Comparison of ENCODE assay signal across 17 cellular contexts in genomic region chr13:49346460-49346859, GRCh38.
DNase-seq lines count a peak whose midpoint lies in the region; ATAC-seq and TF ChIP-seq lines count a peak whose summit lies in the region.
"Had no signal": no experiment of that assay in that cellular context is flagged by ENCODE, and none has a peak within 500 bp of the region (broad histone marks: within the 10 kb centered on the region; RNA-seq: fewer than 3 reads in every experiment).

No MANE protein-coding gene starts in this region.

- H3K27me3 Mint-ChIP-seq in CD4-positive, CD25-positive, alpha-beta regulatory T cell = no peaks in the 10 kb centered on the region
- no peaks in the 10 kb centered on the region for H3K27me3 Mint-ChIP-seq in osteocyte (ENCODE audit: unreplicated experiment)
- H3K27me3 Mint-ChIP-seq: CD4-positive, alpha-beta memory T cell had no signal

- H3K9me3 Mint-ChIP-seq in CD4-positive, CD25-positive, alpha-beta regulatory T cell = no peaks in the 10 kb centered on the region
- H3K9me3 Mint-ChIP-seq in osteocyte (ENCODE audit: unreplicated experiment) = no peaks in the 10 kb centered on the region
- H3K9me3 Mint-ChIP-seq: H9 had no signal

- H3K4me3 ChIP-seq in CD4-positive, CD25-positive, alpha-beta regulatory T cell (ENCODE audit: low read depth, low read length) = no peak overlapping the region
- H3K4me3 ChIP-seq in testis = no peak overlapping the region
- H3K4me3 ChIP-seq: GM12878 had no signal

- H3K36me3 ChIP-seq in CD4-positive, CD25-positive, alpha-beta regulatory T cell (ENCODE audit: control insufficient read depth, insufficient read depth, low read length) = no peaks in the 10 kb centered on the region
- H3K36me3 ChIP-seq in testis (ENCODE audit: low read depth, missing control alignments) = no peaks in the 10 kb centered on the region

- H3K36me3 Mint-ChIP-seq in CD4-positive, CD25-positive, alpha-beta regulatory T cell = peaks cover 27% of the 10 kb centered on the region
- H3K36me3 Mint-ChIP-seq in osteocyte (ENCODE audit: unreplicated experiment) = no peaks in the 10 kb centered on the region

- peaks cover 0 to 13% (median 6%) of the 10 kb centered on the region in 4 donors for H3K4me1 Mint-ChIP-seq in CD4-positive, CD25-positive, alpha-beta regulatory T cell
- peaks cover 10% of the 10 kb centered on the region for H3K4me1 Mint-ChIP-seq in osteocyte (ENCODE audit: unreplicated experiment)

- no peak overlapping the region for H3K4me3 Mint-ChIP-seq in CD4-positive, CD25-positive, alpha-beta regulatory T cell
- no peak overlapping the region for H3K4me3 Mint-ChIP-seq in osteocyte (ENCODE audit: unreplicated experiment)
- H3K4me3 Mint-ChIP-seq: CD4-positive, alpha-beta memory T cell; H9 had no signal

- no peaks in the 10 kb centered on the region for H3K9me3 ChIP-seq in CD4-positive, CD25-positive, alpha-beta regulatory T cell (ENCODE audit: control insufficient read depth in 2 of 2, low read length in 2 of 2)
- no peaks in the 10 kb centered on the region for H3K9me3 ChIP-seq in testis

- intact Hi-C loops in testis (cut with DNase I; ENCODE audit: low total_unique reads) (no loop called here), head of caudate nucleus (cut with DNase I) (no loop called here)

- no peak for TF ChIP-seq POLR2A in testis (IDR thresholded peaks at IDR 0.05)

- H3K27ac Mint-ChIP-seq in CD4-positive, CD25-positive, alpha-beta regulatory T cell = peak overlapping the region in 2 of 3 donors; percentile 17
- H3K27ac Mint-ChIP-seq in osteocyte (ENCODE audit: unreplicated experiment) = no peak overlapping the region
- H3K27ac Mint-ChIP-seq: CD4-positive, alpha-beta memory T cell; H9 had no signal

- no peak for ATAC-seq in CD4-positive, CD25-positive, alpha-beta regulatory T cell (ENCODE audit: low read depth in 2 of 2)
- ATAC-seq: GM12878 had no signal

- no peaks in the 10 kb centered on the region for H3K27me3 ChIP-seq in CD4-positive, CD25-positive, alpha-beta regulatory T cell (ENCODE audit: control insufficient read depth, insufficient read depth, low read length)
- no peaks in the 10 kb centered on the region for H3K27me3 ChIP-seq in testis

- 28 to 41% methylated on average over 5 of the region's 5 CpGs for WGBS in testis, 2 donors

- no peak for TF ChIP-seq CTCF in testis (IDR thresholded peaks at IDR 0.05)
- TF ChIP-seq CTCF in osteocyte (IDR thresholded peaks at IDR 0.05) = no peak

- no peak for DNase-seq in CD4-positive, CD25-positive, alpha-beta regulatory T cell
- DNase-seq in LHCN-M2 (ENCODE audit: low read depth) = peak; percentile 7
- DNase-seq in myocyte (ENCODE audit: low read depth) = peak; percentile 25
- peak; percentile 35 for DNase-seq in testis
- no peak for DNase-seq in head of caudate nucleus
- no peak for DNase-seq in NOMO-1 treated with DMSO at 0.1 percent for 48 hours (lab: John Stamatoyannopoulos, UW; ENCODE audit: unreplicated experiment)
- no peak for DNase-seq in osteocyte (ENCODE audit: extremely low spot score, unreplicated experiment)
- DNase-seq: ACHN; CD4-positive, alpha-beta memory T cell; DMS 273 treated with DMSO at 0.1 percent for 48 hours; DMS53; DND-41; EL; H9; IMR-90 had no signal

- H3K4me1 ChIP-seq in CD4-positive, CD25-positive, alpha-beta regulatory T cell (ENCODE audit: control insufficient read depth, insufficient read depth, low read length, poor library complexity, severe bottlenecking) = no peaks in the 10 kb centered on the region
- H3K4me1 ChIP-seq in testis = no peaks in the 10 kb centered on the region

- H3K27ac ChIP-seq in CD4-positive, CD25-positive, alpha-beta regulatory T cell (ENCODE audit: insufficient read depth, low read length, poor library complexity, severe bottlenecking) = no peak overlapping the region
- H3K27ac ChIP-seq in testis = peak overlapping the region; percentile 7 to 21
- H3K27ac ChIP-seq: C4-2B had no signal

Comparison
In these comparisons a context has a peak if more than half of its experiments do, and no peak if none do; other contexts are left out.
1. DNase-seq: peak in LHCN-M2 (single experiment), myocyte (single experiment) and testis (single experiment); none in CD4-positive, CD25-positive, alpha-beta regulatory T cell (0 of 3), head of caudate nucleus (0 of 42), NOMO-1 treated with DMSO at 0.1 percent for 48 hours (single experiment) and osteocyte (single experiment).